Comparison of ENCODE assay signal across 14 cellular contexts in the genomic region with DNA sequence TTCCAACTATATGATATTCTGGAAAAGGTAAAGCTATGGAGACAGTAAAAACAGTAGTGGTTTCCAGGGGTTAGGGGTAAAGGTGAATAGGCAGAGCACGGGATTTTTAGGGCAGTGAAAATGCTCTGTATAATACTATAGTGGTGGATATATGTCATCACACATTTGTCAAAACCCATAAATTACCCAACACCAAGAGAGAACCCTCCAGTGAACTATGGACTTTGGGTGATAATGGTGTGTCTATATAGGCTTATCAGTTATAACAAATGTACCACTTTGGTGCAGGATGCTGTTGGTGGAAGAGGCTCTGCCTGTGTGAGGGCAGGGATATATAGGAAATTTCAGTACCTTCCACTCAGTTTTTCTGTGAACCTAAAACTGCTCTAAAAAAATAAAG.
DNase-seq lines count a peak whose midpoint lies in the region; ATAC-seq and TF ChIP-seq lines count a peak whose summit lies in the region.
"Had no signal": no experiment of that assay in that cellular context is flagged by ENCODE, and none has a peak within 500 bp of the region (broad histone marks: within the 10 kb centered on the region; RNA-seq: fewer than 3 reads in every experiment).

No MANE protein-coding gene starts in this region.

- intact Hi-C loops in activated CD4-positive, alpha-beta T cell treated with anti-CD3 and anti-CD28 coated beads for 36 hours (cut with DNase I, micrococcal nuclease): no loop called here
- intact Hi-C loops in esophagus squamous epithelium (cut with DNase I) (no loop called here), thyroid gland (cut with DNase I) (no loop called here)

- H3K27ac Mint-ChIP-seq in activated CD4-positive, alpha-beta T cell treated with anti-CD3 and anti-CD28 coated beads for 36 hours: no peak overlapping the region
- H3K27ac Mint-ChIP-seq in activated CD4-positive, alpha-beta T cell treated with anti-CD3 and anti-CD28 coated beads, Interleukin-2, amount 10 ng/mL, durations not matched to agents 7 days and 5 days: no peak overlapping the region
- no peak overlapping the region for H3K27ac Mint-ChIP-seq in brain
- H3K27ac Mint-ChIP-seq: CD4-positive, CD25-positive, alpha-beta regulatory T cell had no signal

- H3K9me3 ChIP-seq in esophagus squamous epithelium (no peaks in the 10 kb centered on the region), thyroid gland (no peaks in the 10 kb centered on the region)
- H3K9me3 ChIP-seq: BLaER1 treated with 17β-estradiol and CSF1 and Interleukin-3, amounts not matched to agents 10 nM and 100 nM had no signal

- no peaks in the 10 kb centered on the region for H3K36me3 ChIP-seq in esophagus squamous epithelium
- no peaks in the 10 kb centered on the region for H3K36me3 ChIP-seq in thyroid gland
- H3K36me3 ChIP-seq: BLaER1 treated with 17β-estradiol and CSF1 and Interleukin-3, amounts not matched to agents 10 nM and 100 nM had no signal

- no peak overlapping the region for H3K27ac ChIP-seq in esophagus squamous epithelium
- no peak overlapping the region for H3K27ac ChIP-seq in thyroid gland
- H3K27ac ChIP-seq: BLaER1 treated with 17β-estradiol and CSF1 and Interleukin-3, amounts not matched to agents 10 nM and 100 nM; GM23248 had no signal

- H3K4me1 ChIP-seq in esophagus squamous epithelium: peaks cover 0 to 10% (median 0%) of the 10 kb centered on the region in 3 donors
- peaks cover 0 to 7% of the 10 kb centered on the region in 2 donors for H3K4me1 ChIP-seq in thyroid gland

- no peaks in the 10 kb centered on the region for H3K9me3 Mint-ChIP-seq in activated CD4-positive, alpha-beta T cell treated with anti-CD3 and anti-CD28 coated beads for 36 hours (ENCODE audit: low read depth)
- H3K9me3 Mint-ChIP-seq in activated CD4-positive, alpha-beta T cell treated with anti-CD3 and anti-CD28 coated beads, Interleukin-2, amount 10 ng/mL, durations not matched to agents 7 days and 5 days: peaks cover 2% of the 10 kb centered on the region
- peaks cover 0 to 17% (median 0%) of the 10 kb centered on the region in 5 experiments for H3K9me3 Mint-ChIP-seq in brain

- no peak overlapping the region for H3K4me3 Mint-ChIP-seq in activated CD4-positive, alpha-beta T cell treated with anti-CD3 and anti-CD28 coated beads for 36 hours
- H3K4me3 Mint-ChIP-seq in activated CD4-positive, alpha-beta T cell treated with anti-CD3 and anti-CD28 coated beads, Interleukin-2, amount 10 ng/mL, durations not matched to agents 7 days and 5 days: no peak overlapping the region
- peak overlapping the region in 4 of 5 experiments; percentile 92 to 95 (median 94) for H3K4me3 Mint-ChIP-seq in brain
- H3K4me3 Mint-ChIP-seq: CD4-positive, CD25-positive, alpha-beta regulatory T cell had no signal

- POLR2A ChIA-PET in activated CD4-positive, alpha-beta T cell treated with anti-CD3 and anti-CD28 coated beads for 36 hours (lab: Charles Lee): no interaction called here
- POLR2A ChIA-PET in activated CD4-positive, alpha-beta T cell treated with anti-CD3 and anti-CD28 coated beads, Interleukin-2, amount 10 ng/mL, durations not matched to agents 7 days and 5 days (lab: Charles Lee): no interaction called here

- peaks cover 2% of the 10 kb centered on the region for H3K36me3 Mint-ChIP-seq in activated CD4-positive, alpha-beta T cell treated with anti-CD3 and anti-CD28 coated beads for 36 hours (ENCODE audit: low read depth)
- H3K36me3 Mint-ChIP-seq in activated CD4-positive, alpha-beta T cell treated with anti-CD3 and anti-CD28 coated beads, Interleukin-2, amount 10 ng/mL, durations not matched to agents 7 days and 5 days (ENCODE audit: low read depth): no peaks in the 10 kb centered on the region
- H3K36me3 Mint-ChIP-seq in brain: no peaks in the 10 kb centered on the region
- H3K36me3 Mint-ChIP-seq: CD4-positive, CD25-positive, alpha-beta regulatory T cell had no signal

- H3K27me3 Mint-ChIP-seq in activated CD4-positive, alpha-beta T cell treated with anti-CD3 and anti-CD28 coated beads for 36 hours: peaks cover 60% of the 10 kb centered on the region
- peaks cover 61% of the 10 kb centered on the region for H3K27me3 Mint-ChIP-seq in activated CD4-positive, alpha-beta T cell treated with anti-CD3 and anti-CD28 coated beads, Interleukin-2, amount 10 ng/mL, durations not matched to agents 7 days and 5 days
- H3K27me3 Mint-ChIP-seq in brain: peaks cover 41% of the 10 kb centered on the region

- CTCF ChIA-PET in activated CD4-positive, alpha-beta T cell treated with anti-CD3 and anti-CD28 coated beads for 36 hours (lab: Charles Lee): no interaction called here
- CTCF ChIA-PET in activated CD4-positive, alpha-beta T cell treated with anti-CD3 and anti-CD28 coated beads, Interleukin-2, amount 10 ng/mL, durations not matched to agents 7 days and 5 days (lab: Charles Lee): interaction anchor here (0.6 kb wide), 1 partner anchor 354 kb away, joined by 3 read pairs; no protein-coding TSS in a partner anchor

- peaks cover 0 to 98% (median 6%) of the 10 kb centered on the region in 4 donors for H3K27me3 ChIP-seq in esophagus squamous epithelium
- peaks cover 4% of the 10 kb centered on the region for H3K27me3 ChIP-seq in thyroid gland

- peaks cover 8% of the 10 kb centered on the region for H3K4me1 Mint-ChIP-seq in activated CD4-positive, alpha-beta T cell treated with anti-CD3 and anti-CD28 coated beads for 36 hours
- peaks cover 14% of the 10 kb centered on the region for H3K4me1 Mint-ChIP-seq in activated CD4-positive, alpha-beta T cell treated with anti-CD3 and anti-CD28 coated beads, Interleukin-2, amount 10 ng/mL, durations not matched to agents 7 days and 5 days
- H3K4me1 Mint-ChIP-seq in brain: peaks cover 7% of the 10 kb centered on the region

- TF ChIP-seq CTCF in NB4 (IDR thresholded peaks at IDR 0.05; ENCODE audit: low read depth, low read length): no peak
- TF ChIP-seq CTCF in brain (conservative IDR thresholded peaks at IDR 0.05): no peak
- no peak for TF ChIP-seq CTCF in esophagus squamous epithelium (IDR thresholded peaks at IDR 0.05)
- no peak for TF ChIP-seq CTCF in thyroid gland (IDR thresholded peaks at IDR 0.05)

- ATAC-seq in activated CD4-positive, alpha-beta T cell treated with anti-CD3 and anti-CD28 coated beads for 36 hours: peak; percentile 30

- TF ChIP-seq POLR2A in NB4 (IDR thresholded peaks at IDR 0.05; ENCODE audit: extremely low read depth, insufficient read length) (no peak), esophagus squamous epithelium (IDR thresholded peaks at IDR 0.05) (no peak), thyroid gland (IDR thresholded peaks at IDR 0.05) (no peak)

- DNase-seq in activated CD4-positive, alpha-beta T cell treated with anti-CD3 and anti-CD28 coated beads for 36 hours: no peak
- no peak for DNase-seq in activated CD4-positive, alpha-beta T cell treated with anti-CD3 and anti-CD28 coated beads, Interleukin-2, amount 10 ng/mL, durations not matched to agents 7 days and 5 days
- DNase-seq in NB4 (ENCODE audit: low read depth) (peak; percentile 26), hepatic stellate cell (ENCODE audit: low spot score) (no peak), esophagus squamous epithelium (lab: John Stamatoyannopoulos, UW) (no peak), thyroid gland (no peak)
- DNase-seq: ACHN; CD4-positive, CD25-positive, alpha-beta regulatory T cell; DMS53; GF-D8; GM23248; H7 had no signal

- WGBS in esophagus squamous epithelium, 2 donors: 78 to 80% methylated on average over 1 of the region's 1 CpG
- 88 to 95% methylated on average over 1 of the region's 1 CpG for WGBS in thyroid gland, 2 donors

- no peak overlapping the region for H3K4me3 ChIP-seq in NB4 (ENCODE audit: low read depth, low read length)
- no peak overlapping the region for H3K4me3 ChIP-seq in esophagus squamous epithelium
- H3K4me3 ChIP-seq in thyroid gland (replicated peaks in 1 of 3): no peak overlapping the region
- H3K4me3 ChIP-seq: BLaER1 treated with 17β-estradiol and CSF1 and Interleukin-3, amounts not matched to agents 10 nM and 100 nM; GM23248 had no signal

Comparison
In these comparisons a context has a peak if more than half of its experiments do, and no peak if none do; other contexts are left out.
1. H3K4me3 Mint-ChIP-seq: peak in brain (4 of 5); none in activated CD4-positive, alpha-beta T cell treated with anti-CD3 and anti-CD28 coated beads for 36 hours (single experiment) and activated CD4-positive, alpha-beta T cell treated with anti-CD3 and anti-CD28 coated beads, Interleukin-2, amount 10 ng/mL, durations not matched to agents 7 days and 5 days (single experiment).